In the genomic region with DNA sequence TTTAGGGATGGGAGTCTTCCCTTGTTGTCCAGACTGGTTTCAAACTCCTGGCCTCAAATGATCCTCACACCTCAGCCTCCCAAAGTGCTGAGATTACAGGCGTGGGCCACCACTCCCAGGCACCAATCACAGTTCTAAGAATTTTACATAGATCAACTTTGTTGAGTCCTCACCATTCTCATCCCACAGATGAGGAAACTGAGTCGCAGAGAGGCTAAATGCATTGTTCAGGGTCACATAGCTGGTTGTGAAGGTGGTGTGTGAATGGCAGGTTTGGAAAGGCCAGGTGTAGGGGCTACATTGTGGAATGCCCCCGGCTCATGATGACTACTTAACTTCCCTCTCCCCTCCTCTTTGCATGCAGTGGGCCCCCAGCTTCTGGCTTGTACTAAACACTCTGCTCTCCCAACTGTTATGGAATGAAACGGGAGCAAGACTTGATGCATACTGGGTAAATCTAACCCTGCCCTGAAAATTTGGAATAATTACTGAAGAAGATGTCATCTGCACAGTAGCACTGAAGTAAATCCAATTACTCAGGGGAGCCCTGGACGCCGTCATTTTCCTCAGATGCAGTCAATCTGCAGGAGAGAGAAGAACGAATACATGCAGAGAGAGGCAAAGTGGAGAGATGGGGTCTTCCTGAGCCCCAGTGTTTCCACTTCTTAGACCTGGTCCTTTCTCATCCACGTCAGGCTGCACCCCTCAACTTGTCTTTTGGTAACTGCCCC, we compare ENCODE assay signal across 25 cellular contexts.
"Had no signal": no experiment of that assay in that cellular context is flagged by ENCODE, and none has a peak within 500 bp of the region (broad histone marks: within the 10 kb centered on the region; RNA-seq: fewer than 3 reads in every experiment).

No MANE protein-coding gene starts in this region.

- H3K4me3 Mint-ChIP-seq: activated CD4-positive, alpha-beta T cell treated with anti-CD3 and anti-CD28 coated beads for 36 hours; activated CD8-positive, alpha-beta memory T cell treated with anti-CD3 and anti-CD28 coated beads, Interleukin-2, amount 10 ng/mL, durations not matched to agents 7 days and 5 days; activated CD8-positive, alpha-beta T cell treated with anti-CD3 and anti-CD28 coated beads, Interleukin-2, amount 10 ng/mL, durations not matched to agents 7 days and 5 days; activated naive CD4-positive, alpha-beta T cell treated with anti-CD3 and anti-CD28 coated beads, Interleukin-2, amount 10 ng/mL, durations not matched to agents 7 days and 5 days; activated naive CD8-positive, alpha-beta T cell treated with anti-CD3 and anti-CD28 coated beads, Interleukin-2, amount 10 ng/mL, durations not matched to agents 7 days and 5 days; effector memory CD8-positive, alpha-beta T cell; T-helper 2 cell treated with Interferon-gamma antibody and Interleukin-4, amounts not matched to agents 5 μg/mL and 100 μg/mL, for 36 hours had no signal

- H3K27me3 Mint-ChIP-seq: activated CD4-positive, alpha-beta T cell treated with anti-CD3 and anti-CD28 coated beads for 36 hours; activated naive CD4-positive, alpha-beta T cell treated with anti-CD3 and anti-CD28 coated beads, Interleukin-2, amount 10 ng/mL, durations not matched to agents 7 days and 5 days; activated naive CD8-positive, alpha-beta T cell treated with anti-CD3 and anti-CD28 coated beads, Interleukin-2, amount 10 ng/mL, durations not matched to agents 7 days and 5 days; effector memory CD8-positive, alpha-beta T cell had no signal

- H3K36me3 ChIP-seq: brain microvascular endothelial cell, gastroesophageal sphincter, left ventricle myocardium inferior had no signal

- ATAC-seq: activated CD4-positive, alpha-beta T cell treated with anti-CD3 and anti-CD28 coated beads for 36 hours; activated CD8-positive, alpha-beta memory T cell treated with anti-CD3 and anti-CD28 coated beads, Interleukin-2, amount 10 ng/mL, durations not matched to agents 7 days and 5 days; activated CD8-positive, alpha-beta T cell treated with anti-CD3 and anti-CD28 coated beads, Interleukin-2, amount 10 ng/mL, durations not matched to agents 7 days and 5 days; effector memory CD8-positive, alpha-beta T cell; gastroesophageal sphincter; mucosa of descending colon; right cardiac atrium; stimulated activated naive CD8-positive, alpha-beta T cell treated with anti-CD3 and anti-CD28 coated beads, Interleukin-15, Interleukin-2, amounts not matched to agents 100 U/mL and 50 U/mL, for 24 hours had no signal

- H3K9me3 Mint-ChIP-seq: activated naive CD4-positive, alpha-beta T cell treated with anti-CD3 and anti-CD28 coated beads, Interleukin-2, amount 10 ng/mL, durations not matched to agents 7 days and 5 days; activated naive CD8-positive, alpha-beta T cell treated with anti-CD3 and anti-CD28 coated beads, Interleukin-2, amount 10 ng/mL, durations not matched to agents 7 days and 5 days; effector memory CD8-positive, alpha-beta T cell; T-helper 2 cell treated with Interferon-gamma antibody and Interleukin-4, amounts not matched to agents 5 μg/mL and 100 μg/mL, for 36 hours had no signal

- H3K9me3 ChIP-seq: gastroesophageal sphincter, left ventricle myocardium inferior, mucosa of descending colon, testis had no signal

- H3K4me3 ChIP-seq: coronary artery, gastroesophageal sphincter, hepatocyte, left ventricle myocardium inferior, lung, mucosa of descending colon, testis had no signal

- H3K27me3 ChIP-seq: brain microvascular endothelial cell, gastroesophageal sphincter, hepatocyte, testis had no signal

- DNase-seq: activated CD4-positive, alpha-beta T cell treated with anti-CD3 and anti-CD28 coated beads for 36 hours; activated CD4-positive, CD25-positive, alpha-beta regulatory T cell; activated CD8-positive, alpha-beta memory T cell treated with anti-CD3 and anti-CD28 coated beads, Interleukin-2, amount 10 ng/mL, durations not matched to agents 7 days and 5 days; activated CD8-positive, alpha-beta T cell treated with anti-CD3 and anti-CD28 coated beads, Interleukin-2, amount 10 ng/mL, durations not matched to agents 7 days and 5 days; activated effector memory CD4-positive, alpha-beta T cell treated with anti-CD3 and anti-CD28 coated beads, Interleukin-2, amount 50 U/mL, for 16 hours; activated naive CD4-positive, alpha-beta T cell treated with anti-CD3 and anti-CD28 coated beads, Interleukin-2, amount 10 ng/mL, durations not matched to agents 7 days and 5 days; activated naive CD8-positive, alpha-beta T cell treated with anti-CD3 and anti-CD28 coated beads, Interleukin-2, amount 10 ng/mL, durations not matched to agents 7 days and 5 days; amniotic stem cell; brain microvascular endothelial cell; effector memory CD8-positive, alpha-beta T cell; islet precursor cell; left ventricle myocardium inferior; mesendoderm; mucosa of descending colon; right cardiac atrium; stimulated activated CD4-positive, alpha-beta T cell treated with anti-CD3 and anti-CD28 coated beads, Interleukin-2, amount 100 ng/mL, for 48 hours; stimulated activated naive CD8-positive, alpha-beta T cell treated with anti-CD3 and anti-CD28 coated beads, Interleukin-15, Interleukin-2, amounts not matched to agents 100 U/mL and 50 U/mL, for 24 hours; testis; trophoblast cell had no signal

- H3K27ac Mint-ChIP-seq: activated CD4-positive, alpha-beta T cell treated with anti-CD3 and anti-CD28 coated beads for 36 hours; activated CD8-positive, alpha-beta memory T cell treated with anti-CD3 and anti-CD28 coated beads, Interleukin-2, amount 10 ng/mL, durations not matched to agents 7 days and 5 days; activated CD8-positive, alpha-beta T cell treated with anti-CD3 and anti-CD28 coated beads, Interleukin-2, amount 10 ng/mL, durations not matched to agents 7 days and 5 days; activated naive CD4-positive, alpha-beta T cell treated with anti-CD3 and anti-CD28 coated beads, Interleukin-2, amount 10 ng/mL, durations not matched to agents 7 days and 5 days; activated naive CD8-positive, alpha-beta T cell treated with anti-CD3 and anti-CD28 coated beads, Interleukin-2, amount 10 ng/mL, durations not matched to agents 7 days and 5 days; T-helper 2 cell treated with Interferon-gamma antibody and Interleukin-4, amounts not matched to agents 5 μg/mL and 100 μg/mL, for 36 hours had no signal

- H3K36me3 Mint-ChIP-seq: activated naive CD8-positive, alpha-beta T cell treated with anti-CD3 and anti-CD28 coated beads, Interleukin-2, amount 10 ng/mL, durations not matched to agents 7 days and 5 days had no signal

- H3K27ac ChIP-seq: brain microvascular endothelial cell, coronary artery, gastroesophageal sphincter, hepatocyte, left ventricle myocardium inferior, parathyroid adenoma, testis had no signal

- H3K4me1 ChIP-seq: left ventricle myocardium inferior, parathyroid adenoma, testis had no signal
